ENCODE assay signal across 15 cellular contexts in genomic region chr12:119090276-119090675, GRCh38.
DNase-seq lines count a peak whose midpoint lies in the region; ATAC-seq and TF ChIP-seq lines count a peak whose summit lies in the region.
"Had no signal": no experiment of that assay in that cellular context is flagged by ENCODE, and none has a peak within 500 bp of the region (broad histone marks: within the 10 kb centered on the region; RNA-seq: fewer than 3 reads in every experiment).

No MANE protein-coding gene starts in this region.

- H4K20me1 ChIP-seq in neural progenitor cell (ENCODE audit: low read depth): no peaks in the 10 kb centered on the region
- H4K20me1 ChIP-seq: BLaER1 treated with 17β-estradiol and CSF1 and Interleukin-3, amounts not matched to agents 10 nM and 100 nM had no signal

- H3K9me3 Mint-ChIP-seq in endodermal cell (no peaks in the 10 kb centered on the region), neural progenitor cell (no peaks in the 10 kb centered on the region)

- H3K4me1 ChIP-seq in HUES6 (ENCODE audit: control insufficient read depth, insufficient read depth, low read length): peaks cover 35% of the 10 kb centered on the region
- H3K4me1 ChIP-seq in endodermal cell (ENCODE audit: control insufficient read depth, insufficient read depth, low read length): peaks cover 38% of the 10 kb centered on the region
- H3K4me1 ChIP-seq in neural progenitor cell: peaks cover 35% of the 10 kb centered on the region
- H3K4me1 ChIP-seq: BLaER1 treated with 17β-estradiol and CSF1 and Interleukin-3, amounts not matched to agents 10 nM and 100 nM had no signal

- H3K4me3 ChIP-seq in HUES6 (ENCODE audit: low read depth, low read length) (no peak overlapping the region), endodermal cell (ENCODE audit: low read length) (peak overlapping the region; percentile 10), neural progenitor cell (no peak overlapping the region)
- H3K4me3 ChIP-seq: BLaER1 treated with 17β-estradiol and CSF1 and Interleukin-3, amounts not matched to agents 10 nM and 100 nM; GM12878 had no signal

- DNase-seq in endodermal cell (peak; percentile 71), neural progenitor cell (ENCODE audit: low spot score) (peak; percentile 23), NCI-H2196 (lab: John Stamatoyannopoulos, UW; ENCODE audit: unreplicated experiment) (no peak), T-helper 1 cell (no peak)
- DNase-seq: ACHN; CD4-positive, CD25-positive, alpha-beta regulatory T cell; DMS53; KG1 had no signal

- peaks cover 26% of the 10 kb centered on the region for H3F3A ChIP-seq in neural progenitor cell (ENCODE audit: low read depth)

- H3K9me3 ChIP-seq in HUES6 (ENCODE audit: control insufficient read depth, insufficient read depth, low read depth, low read length) (no peaks in the 10 kb centered on the region), endodermal cell (ENCODE audit: control insufficient read depth, low read length) (no peaks in the 10 kb centered on the region), neural progenitor cell (ENCODE audit: low read depth) (no peaks in the 10 kb centered on the region)
- H3K9me3 ChIP-seq: BLaER1 treated with 17β-estradiol and CSF1 and Interleukin-3, amounts not matched to agents 10 nM and 100 nM had no signal

- WGBS in endodermal cell (ENCODE audit: insufficient coverage in 1 of 2, insufficient read length in 1 of 2), 2 experiments: no CpG with 5 or more reads among the region's 1 CpG

- H2AFZ ChIP-seq in neural progenitor cell (replicated peaks): no peak overlapping the region

- peak overlapping the region; percentile 13 for H3K9ac ChIP-seq in HUES6 (ENCODE audit: low read length)
- H3K9ac ChIP-seq in endodermal cell (ENCODE audit: extremely low read depth, low read length, poor library complexity, severe bottlenecking): peak overlapping the region; percentile 38
- H3K9ac ChIP-seq in neural progenitor cell: no peak overlapping the region
- H3K9ac ChIP-seq: BLaER1 treated with 17β-estradiol and CSF1 and Interleukin-3, amounts not matched to agents 10 nM and 100 nM had no signal

- H3K27ac ChIP-seq in 22Rv1 (peak overlapping the region; percentile 48), HUES6 (ENCODE audit: low read depth, low read length) (peak overlapping the region; percentile 33; the same call in 1 of the 2 replicates), endodermal cell (ENCODE audit: low read depth, low read length) (no peak overlapping the region), neural progenitor cell (no peak overlapping the region)
- H3K27ac ChIP-seq: BLaER1 treated with 17β-estradiol and CSF1 and Interleukin-3, amounts not matched to agents 10 nM and 100 nM had no signal

- H3K36me3 Mint-ChIP-seq in endodermal cell (ENCODE audit: low read depth) (no peaks in the 10 kb centered on the region), neural progenitor cell (no peaks in the 10 kb centered on the region)
- H3K36me3 Mint-ChIP-seq: CD4-positive, CD25-positive, alpha-beta regulatory T cell; IgD-negative memory B cell had no signal

- peak overlapping the region; percentile 0 for H3K4me3 Mint-ChIP-seq in endodermal cell
- peak overlapping the region; percentile 25 for H3K4me3 Mint-ChIP-seq in neural progenitor cell
- H3K4me3 Mint-ChIP-seq: CD4-positive, CD25-positive, alpha-beta regulatory T cell; IgD-negative memory B cell had no signal

- H3K27me3 ChIP-seq in HUES6 (ENCODE audit: control insufficient read depth, insufficient read depth, low read length): peaks cover 8% of the 10 kb centered on the region; the same call in 1 of the 2 replicates
- H3K27me3 ChIP-seq in endodermal cell (ENCODE audit: control insufficient read depth, insufficient read depth, low read length, poor library complexity, severe bottlenecking): no peaks in the 10 kb centered on the region
- H3K27me3 ChIP-seq in neural progenitor cell: no peaks in the 10 kb centered on the region
- H3K27me3 ChIP-seq: BLaER1 treated with 17β-estradiol and CSF1 and Interleukin-3, amounts not matched to agents 10 nM and 100 nM had no signal

- H3K27me3 Mint-ChIP-seq in endodermal cell (ENCODE audit: insufficient read depth) (peaks cover 5% of the 10 kb centered on the region), neural progenitor cell (ENCODE audit: insufficient read depth, low read depth) (peaks cover 24% of the 10 kb centered on the region)
- H3K27me3 Mint-ChIP-seq: CD4-positive, CD25-positive, alpha-beta regulatory T cell; IgD-negative memory B cell had no signal

- H3K4me2 ChIP-seq in neural progenitor cell: peak overlapping the region; percentile 65
- H3K4me2 ChIP-seq: BLaER1 treated with 17β-estradiol and CSF1 and Interleukin-3, amounts not matched to agents 10 nM and 100 nM had no signal

- TF ChIP-seq CTCF in 22Rv1 (IDR thresholded peaks at IDR 0.05) (no peak), endodermal cell (conservative IDR thresholded peaks at IDR 0.05) (no peak), neural progenitor cell (IDR thresholded peaks at IDR 0.05) (no peak)

- H3K27ac Mint-ChIP-seq in endodermal cell (peak overlapping the region; percentile 73), neural progenitor cell (no peak overlapping the region)
- H3K27ac Mint-ChIP-seq: CD4-positive, CD25-positive, alpha-beta regulatory T cell; IgD-negative memory B cell had no signal

- H3K4me1 Mint-ChIP-seq in endodermal cell (peaks cover 62% of the 10 kb centered on the region), neural progenitor cell (peaks cover 41% of the 10 kb centered on the region)
- H3K4me1 Mint-ChIP-seq: CD4-positive, CD25-positive, alpha-beta regulatory T cell; IgD-negative memory B cell had no signal

- H3K36me3 ChIP-seq in HUES6 (ENCODE audit: control insufficient read depth, insufficient read depth, low read length) (no peaks in the 10 kb centered on the region), endodermal cell (ENCODE audit: control insufficient read depth, insufficient read depth, low read length) (no peaks in the 10 kb centered on the region), neural progenitor cell (no peaks in the 10 kb centered on the region)
- H3K36me3 ChIP-seq: BLaER1 treated with 17β-estradiol and CSF1 and Interleukin-3, amounts not matched to agents 10 nM and 100 nM had no signal

- H3K79me2 ChIP-seq in neural progenitor cell (ENCODE audit: low read depth): no peaks in the 10 kb centered on the region

- no peak for ATAC-seq in HG03469 (IDR thresholded peaks at IDR 0.05; ENCODE audit: unreplicated experiment)
- ATAC-seq: GM12878, HCT116 had no signal

Comparison
In these comparisons a context has a peak if more than half of its experiments do, and no peak if none do; other contexts are left out.
1. H3K27ac ChIP-seq: peak in 22Rv1 (single experiment) and HUES6 (single experiment); none in endodermal cell (single experiment) and neural progenitor cell (single experiment).
2. DNase-seq: peak in endodermal cell (single experiment) and neural progenitor cell (single experiment); none in NCI-H2196 (single experiment) and T-helper 1 cell (0 of 5).